6 cellular contexts compared by ENCODE assay signal in the genomic region with DNA sequence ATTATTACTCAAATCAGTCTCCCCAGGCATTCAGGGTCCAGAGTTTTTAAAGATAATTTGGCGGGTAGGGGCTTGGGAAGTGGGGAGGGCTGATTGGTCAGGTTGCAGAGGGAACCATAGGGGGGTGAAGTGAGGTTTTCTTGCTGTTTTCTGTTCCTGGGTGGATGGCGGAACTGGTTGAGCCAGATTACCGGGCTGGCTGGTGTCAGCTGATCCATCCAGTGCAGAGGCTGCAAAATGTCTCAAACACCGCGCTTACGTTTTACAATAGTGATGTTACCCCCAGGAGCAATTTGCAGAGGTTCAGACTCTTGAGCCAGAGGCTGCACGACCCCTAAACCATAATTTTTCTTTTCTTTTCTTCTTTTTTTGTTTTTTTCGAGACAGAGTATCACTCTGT. TPM values are rescaled to one million over a fixed set of nuclear protein-coding genes. Genes with fewer than 3 reads are reported as not detected.
"Had no signal": no experiment of that assay in that cellular context is flagged by ENCODE, and none has a peak within 500 bp of the region (broad histone marks: within the 10 kb centered on the region; RNA-seq: fewer than 3 reads in every experiment).

No MANE protein-coding gene starts in this region.

RNA-seq across cellular contexts. Expression of gene GYG2, which starts 25.2 kb away (rescaled TPM):
- total RNA-seq: activated CD4-positive, alpha-beta memory T cell treated with anti-CD3 and anti-CD28 coated beads for 36 hours; activated CD4-positive, alpha-beta T cell treated with anti-CD3 and anti-CD28 coated beads, Interleukin-2, amount 10 ng/mL, durations not matched to agents 7 days and 5 days; activated naive CD4-positive, alpha-beta T cell treated with anti-CD3 and anti-CD28 coated beads, Interleukin-2, amount 50 U/mL, for 72 hours; activated T-cell treated with anti-CD3 and anti-CD28 coated beads, Interleukin-2, amount 50 U/mL, for 4 hours; MCF 10A had no signal

RNA-seq across cellular contexts. Expression of gene XG, which starts 51.6 kb away (rescaled TPM):
- total RNA-seq: activated CD4-positive, alpha-beta memory T cell treated with anti-CD3 and anti-CD28 coated beads for 36 hours; activated CD4-positive, alpha-beta T cell treated with anti-CD3 and anti-CD28 coated beads, Interleukin-2, amount 10 ng/mL, durations not matched to agents 7 days and 5 days; activated T-cell treated with anti-CD3 and anti-CD28 coated beads, Interleukin-2, amount 50 U/mL, for 4 hours; MCF 10A; NCI-H460 had no signal
